Comparison of ENCODE assay signal across 25 cellular contexts in genomic region chr3:51580418-51580817, GRCh38.
"Had no signal": no experiment of that assay in that cellular context is flagged by ENCODE, and none has a peak within 500 bp of the region (broad histone marks: within the 10 kb centered on the region; RNA-seq: fewer than 3 reads in every experiment).

No MANE protein-coding gene starts in this region.

- H3K27ac Mint-ChIP-seq: memory B cell; natural killer cell treated with Interleukin-12 subunit alpha and Interleukin-12 subunit beta and Interleukin-15 and Interleukin-18, amount 100 ng/mL, for 72 hours; stimulated activated effector memory CD8-positive, alpha-beta T cell treated with anti-CD3 and anti-CD28 coated beads, Interleukin-12 subunit alpha, Interleukin-12 subunit beta, amount 100 ng/mL, for 72 hours had no signal

- H3K36me3 Mint-ChIP-seq: natural killer cell treated with Interleukin-12 subunit alpha and Interleukin-12 subunit beta and Interleukin-15 and Interleukin-18, amount 100 ng/mL, for 72 hours had no signal

- H3K9me3 Mint-ChIP-seq: memory B cell; naive B cell; natural killer cell treated with Interleukin-12 subunit alpha and Interleukin-12 subunit beta and Interleukin-15 and Interleukin-18, amount 100 ng/mL, for 72 hours; stimulated activated effector memory CD8-positive, alpha-beta T cell treated with anti-CD3 and anti-CD28 coated beads, Interleukin-12 subunit alpha, Interleukin-12 subunit beta, amount 100 ng/mL, for 72 hours had no signal

- H3K4me3 Mint-ChIP-seq: memory B cell; naive B cell; natural killer cell treated with Interleukin-12 subunit alpha and Interleukin-12 subunit beta and Interleukin-15 and Interleukin-18, amount 100 ng/mL, for 72 hours; stimulated activated effector memory CD8-positive, alpha-beta T cell treated with anti-CD3 and anti-CD28 coated beads, Interleukin-12 subunit alpha, Interleukin-12 subunit beta, amount 100 ng/mL, for 72 hours had no signal

- H3K9me3 ChIP-seq: esophagus squamous epithelium, heart right ventricle, prostate gland, right atrium auricular region, stomach, thyroid gland had no signal

- ATAC-seq: heart right ventricle; left lobe of liver; natural killer cell treated with Interleukin-12 subunit alpha and Interleukin-12 subunit beta and Interleukin-15 and Interleukin-18, amount 100 ng/mL, for 72 hours; sciatic nerve; stimulated activated effector memory CD8-positive, alpha-beta T cell treated with anti-CD3 and anti-CD28 coated beads, Interleukin-12 subunit alpha, Interleukin-12 subunit beta, amount 100 ng/mL, for 72 hours had no signal

- H3K4me3 ChIP-seq: coronary artery, esophagus squamous epithelium, heart right ventricle, lung, prostate gland, right atrium auricular region, stomach, thyroid gland had no signal

- H3K36me3 ChIP-seq: prostate gland, right atrium auricular region, thyroid gland had no signal

- DNase-seq: dermis blood vessel endothelial cell; effector memory CD4-positive, alpha-beta T cell; erythroblast; esophagus squamous epithelium; foreskin melanocyte; glutamatergic neuron; heart right ventricle; hippocampal formation; naive B cell; nucleus accumbens; stimulated activated CD4-positive, alpha-beta T cell treated with anti-CD3 and anti-CD28 coated beads, Interleukin-2, amount 100 ng/mL, for 24 hours; stimulated activated CD4-positive, alpha-beta T cell treated with anti-CD3 and anti-CD28 coated beads, Interleukin-4, amount 100 ng/mL, for 24 hours; stimulated activated naive CD4-positive, alpha-beta T cell treated with Interleukin-2 at 50 U/mL for 16 hours; stomach; thyroid gland; trophoblast cell had no signal

- H3K27ac ChIP-seq: coronary artery, esophagus squamous epithelium, heart right ventricle, prostate gland, right atrium auricular region, stomach, thyroid gland had no signal

- H3K27me3 Mint-ChIP-seq: memory B cell; naive B cell; natural killer cell treated with Interleukin-12 subunit alpha and Interleukin-12 subunit beta and Interleukin-15 and Interleukin-18, amount 100 ng/mL, for 72 hours had no signal

- H3K27me3 ChIP-seq: esophagus squamous epithelium, heart right ventricle, right atrium auricular region, stomach, thyroid gland had no signal

- H3K4me1 ChIP-seq: esophagus squamous epithelium, prostate gland, right atrium auricular region had no signal
